In genomic region chr1:203607169-203607873, GRCh38 we compare ENCODE assay signal across 8 cellular contexts. TPM values are rescaled to one million over a fixed set of nuclear protein-coding genes. Genes with fewer than 3 reads are reported as not detected.
A peak's percentile ranks its signal among the peaks of the same experiment; 100 is the strongest.
DNase-seq lines count a peak whose midpoint lies in the region; ATAC-seq and TF ChIP-seq lines count a peak whose summit lies in the region.

No MANE protein-coding gene starts in this region.

- H3K4ac ChIP-seq in neuronal stem cell (ENCODE audit: low read length): no peak overlapping the region

- H3K14ac ChIP-seq in neuronal stem cell (ENCODE audit: low read length): no peak overlapping the region

- H2BK120ac ChIP-seq in neuronal stem cell (ENCODE audit: low read depth, low read length): no peak overlapping the region

- CTCF ChIA-PET in HEK293T (lab: Yijun Ruan, JAX): interaction anchor here (0.9 kb wide), 1 partner anchor 104 kb away, joined by 3 read pairs; no protein-coding TSS in a partner anchor

- no peak overlapping the region for H3K23ac ChIP-seq in neuronal stem cell (ENCODE audit: low read depth, low read length, poor library complexity)

- H3K9ac ChIP-seq in neuronal stem cell (ENCODE audit: low read depth, low read length, poor library complexity): no peak overlapping the region

- WGBS in neuronal stem cell (ENCODE audit: extremely low coverage in 2 of 2, insufficient read length in 2 of 2, insufficient replicate concordance in 1 of 2), 2 donors: no CpG with 5 or more reads among the region's 8 CpGs

- no peaks in the 10 kb centered on the region for H3K9me3 ChIP-seq in neuronal stem cell (replicated peaks in 1 of 2; ENCODE audit: control insufficient read depth in 2 of 2, insufficient read depth in 1 of 2, low read depth in 1 of 2, low read length in 2 of 2)

- ATAC-seq in GM18511 (IDR thresholded peaks at IDR 0.05; ENCODE audit: unreplicated experiment): no peak
- ATAC-seq in HG02981 (IDR thresholded peaks at IDR 0.05; ENCODE audit: unreplicated experiment): no peak

- TF ChIP-seq CTCF in brain microvascular endothelial cell (IDR thresholded peaks at IDR 0.05; ENCODE audit: low read depth, low read length, missing control alignments): no peak

- in situ Hi-C loops in brain microvascular endothelial cell (cut with HindIII; ENCODE audit: low pct_ligation_motif_present, low sequenced_read_pairs): no loop called here

- H3K36me3 ChIP-seq in brain microvascular endothelial cell (replicated peaks) (no peaks in the 10 kb centered on the region), neuronal stem cell (replicated peaks in 1 of 2; ENCODE audit: control insufficient read depth in 2 of 2, insufficient read depth in 2 of 2, low read length in 2 of 2) (no peaks in the 10 kb centered on the region)

- no peak overlapping the region for H2AK5ac ChIP-seq in neuronal stem cell (ENCODE audit: low read depth, low read length)

- H3K4me3 ChIP-seq in brain microvascular endothelial cell (ENCODE audit: low read depth, low read length) (no peak overlapping the region), neuronal stem cell (ENCODE audit: low read length in 2 of 2) (no peak overlapping the region)

- H3K4me2 ChIP-seq in neuronal stem cell (ENCODE audit: insufficient read depth, low read length, poor library complexity, severe bottlenecking): no peak overlapping the region

- peak overlapping the region; percentile 29 for H2AFZ ChIP-seq in neuronal stem cell (ENCODE audit: low read length)

- POLR2A ChIA-PET in HEK293T (lab: Yijun Ruan, JAX): interaction anchor here (0.9 kb wide), 1 partner anchor 9 kb away, joined by 3 read pairs; no protein-coding TSS in a partner anchor

- no peaks in the 10 kb centered on the region for H3K79me1 ChIP-seq in neuronal stem cell (ENCODE audit: low read depth, low read length)

- DNase-seq in NOMO-1 (lab: John Stamatoyannopoulos, UW; ENCODE audit: unreplicated experiment in 2 of 2) (peak; percentile 72 to 80), NOMO-1 treated with dmso at 0.1 percent for 144 hours (lab: John Stamatoyannopoulos, UW; ENCODE audit: unreplicated experiment) (no peak), UCSD-AML1 (lab: John Stamatoyannopoulos, UW; ENCODE audit: unreplicated experiment) (peak; percentile 42), brain microvascular endothelial cell (peak; percentile 94), neuronal stem cell (ENCODE audit: low spot score) (no peak), HEK293T (ENCODE audit: extremely low spot score) (no peak)

- H3K4me1 ChIP-seq in neuronal stem cell (ENCODE audit: control insufficient read depth in 2 of 2, insufficient read depth in 1 of 2, low read depth in 1 of 2, low read length in 2 of 2): no peaks in the 10 kb centered on the region

- no peak overlapping the region for H2BK5ac ChIP-seq in neuronal stem cell (ENCODE audit: low read length)

- no peak overlapping the region for H3K18ac ChIP-seq in neuronal stem cell (ENCODE audit: low read length)

- H2BK12ac ChIP-seq in neuronal stem cell (ENCODE audit: low read length): no peak overlapping the region

- H4K91ac ChIP-seq in neuronal stem cell (ENCODE audit: low read depth, low read length, poor library complexity): no peak overlapping the region

- H4K8ac ChIP-seq in neuronal stem cell (ENCODE audit: low read depth, low read length): no peak overlapping the region

- H3K27me3 ChIP-seq in brain microvascular endothelial cell (replicated peaks) (no peaks in the 10 kb centered on the region), neuronal stem cell (ENCODE audit: control insufficient read depth in 3 of 3, insufficient read depth in 3 of 3, low read depth in 1 of 3, low read length in 3 of 3) (peaks cover 0 to under 1% (median 0%) of the 10 kb centered on the region in 3 experiments)

- no peak overlapping the region for H2BK15ac ChIP-seq in neuronal stem cell (ENCODE audit: low read length)

- H3K27ac ChIP-seq in brain microvascular endothelial cell (no peak overlapping the region), neuronal stem cell (replicated peaks; ENCODE audit: low read length) (no peak overlapping the region)

TF ChIP-seq in HEK293T, 16 proteins besides CTCF, POLR2A, EP300 and RAD21:
- TF ChIP-seq L3MBTL2 (conservative IDR thresholded peaks at IDR 0.05) (no peak), SP1 (IDR thresholded peaks at IDR 0.05) (no peak), ARNT (IDR thresholded peaks at IDR 0.05) (no peak), TARDBP (IDR thresholded peaks at IDR 0.05) (no peak), HDGF (IDR thresholded peaks at IDR 0.05; ENCODE audit: borderline replicate concordance) (no peak)
TF ChIP-seq in HEK293T: peak in this region for 0.

RNA-seq across cellular contexts. Expression of gene ATP2B4, which starts 19.3 kb away (rescaled TPM):
- polyA plus RNA-seq in neuronal stem cell (2013, experiment 1 of 2): 22.6 TPM
- polyA plus RNA-seq in neuronal stem cell (2013, experiment 2 of 2): 22.2 TPM

Comparison
In these comparisons a context has a peak if more than half of its experiments do, and no peak if none do; other contexts are left out.
1. DNase-seq: peak in NOMO-1 (2 of 2), UCSD-AML1 (single experiment) and brain microvascular endothelial cell (single experiment); none in NOMO-1 treated with dmso at 0.1 percent for 144 hours (single experiment), neuronal stem cell (single experiment) and HEK293T (single experiment).